ENCODE assay signal across 15 cellular contexts in genomic region chr9:99451121-99451606, GRCh38.
A peak's percentile ranks its signal among the peaks of the same experiment; 100 is the strongest.
DNase-seq lines count a peak whose midpoint lies in the region; ATAC-seq and TF ChIP-seq lines count a peak whose summit lies in the region.
"Had no signal": no experiment of that assay in that cellular context is flagged by ENCODE, and none has a peak within 500 bp of the region (broad histone marks: within the 10 kb centered on the region; RNA-seq: fewer than 3 reads in every experiment).

No MANE protein-coding gene starts in this region.

- dilution Hi-C loops in IMR-90 (cut with HindIII; ENCODE audit: low sequenced_read_pairs, unreplicated experiment), result no loop called here

- no peak overlapping the region for H3K14ac ChIP-seq in IMR-90 (replicated peaks; ENCODE audit: low read depth, low read length)

- no peak overlapping the region for H3K4me2 ChIP-seq in IMR-90 (ENCODE audit: low read depth, low read length)
- no peak overlapping the region for H3K4me2 ChIP-seq in hepatocyte

- no peak for TF ChIP-seq POLR2A in IMR-90 (IDR thresholded peaks at IDR 0.05; ENCODE audit: low read depth, low read length)

- H3K4me1 ChIP-seq in IMR-90 (ENCODE audit: control insufficient read depth, insufficient read depth, low read length), result peaks cover 4% of the 10 kb centered on the region
- H3K4me1 ChIP-seq in rectal smooth muscle tissue (ENCODE audit: control insufficient read depth, insufficient read depth, low read length), result peaks cover 7% of the 10 kb centered on the region
- no peaks in the 10 kb centered on the region for H3K4me1 ChIP-seq in mucosa of descending colon (ENCODE audit: low read depth)
- no peaks in the 10 kb centered on the region for H3K4me1 ChIP-seq in hepatocyte (ENCODE audit: insufficient read depth)

- H3K18ac ChIP-seq in IMR-90 (ENCODE audit: low read depth, low read length), result no peak overlapping the region

- H3K9me1 ChIP-seq in IMR-90 (ENCODE audit: insufficient read depth, low read length), result 0 out of 2 replicates have a peak, but pooled peaks cover 2% of the 10 kb centered on the region

- CTCF ChIA-PET in IMR-90 (lab: Yijun Ruan, JAX) (interaction anchor here (0.5 kb wide), 1 partner anchor 1012 kb away, joined by 4 read pairs; no protein-coding TSS in a partner anchor), GM10248 (lab: Yijun Ruan, JAX) (interaction anchor here (0.8 to 2.0 kb wide), 3 partner anchors 8 to 40 kb away, joined by 3 to 5 read pairs (median 4); no protein-coding TSS in a partner anchor)

- H3K27ac ChIP-seq in IMR-90 (ENCODE audit: insufficient read depth, low read length) (no peak overlapping the region), rectal smooth muscle tissue (ENCODE audit: low read depth, low read length) (peak overlapping the region; percentile 8), hepatocyte (no peak overlapping the region)
- H3K27ac ChIP-seq: SJCRH30, stomach had no signal

- no peak overlapping the region for H2BK15ac ChIP-seq in IMR-90 (ENCODE audit: low read depth, low read length)

- no peak overlapping the region for H2AK5ac ChIP-seq in IMR-90 (ENCODE audit: low read depth, low read length)

- ATAC-seq in IMR-90 (ENCODE audit: low read depth) (peak; percentile 49), mucosa of descending colon (no peak)

- no peaks in the 10 kb centered on the region for H3K36me3 ChIP-seq in IMR-90 (ENCODE audit: control insufficient read depth, insufficient read depth, low read length)
- no peaks in the 10 kb centered on the region for H3K36me3 ChIP-seq in rectal smooth muscle tissue (ENCODE audit: control insufficient read depth, insufficient read depth, low read length)
- H3K36me3 ChIP-seq in mucosa of descending colon (ENCODE audit: low read depth), result no peaks in the 10 kb centered on the region
- H3K36me3 ChIP-seq in hepatocyte (replicated peaks; ENCODE audit: insufficient read depth, low read depth), result no peaks in the 10 kb centered on the region
- H3K36me3 ChIP-seq: SJCRH30, stomach had no signal

- in situ Hi-C loops in IMR-90 (cut with MboI; ENCODE audit: low sequenced_read_pairs), result no loop called here

- H2BK5ac ChIP-seq in IMR-90 (ENCODE audit: low read depth, low read length, poor library complexity, severe bottlenecking), result no peak overlapping the region

- H3K4ac ChIP-seq in IMR-90 (ENCODE audit: low read depth, low read length), result no peak overlapping the region

- H4K5ac ChIP-seq in IMR-90 (ENCODE audit: low read depth, low read length), result no peak overlapping the region

- BruUV-seq in IMR-90 (replicated peaks; lab: Mats Ljungman, UMichigan), result no TSS peak

- TF ChIP-seq CTCF in IMR-90 (conservative IDR thresholded peaks at IDR 0.05; ENCODE audit: low read depth, low read length) (no peak), choroid plexus epithelial cell (conservative IDR thresholded peaks at IDR 0.05; ENCODE audit: low read depth, low read length) (no peak), mucosa of descending colon (IDR thresholded peaks at IDR 0.05) (no peak), GM10248 (IDR thresholded peaks at IDR 0.05; ENCODE audit: control extremely low read depth, extremely low read depth, low read depth, missing control alignments) (no peak), hepatocyte (IDR thresholded peaks at IDR 0.05; ENCODE audit: poor library complexity) (no peak)

- no peaks in the 10 kb centered on the region for H3K79me1 ChIP-seq in IMR-90 (ENCODE audit: low read depth in 1 of 2, low read length in 2 of 2)

- no peaks in the 10 kb centered on the region for H3K79me2 ChIP-seq in hepatocyte

- H2BK20ac ChIP-seq in IMR-90 (ENCODE audit: low read depth, low read length), result no peak overlapping the region

- H3K9me3 ChIP-seq in IMR-90 (ENCODE audit: control insufficient read depth, insufficient read depth, low read length), result no peaks in the 10 kb centered on the region
- no peaks in the 10 kb centered on the region for H3K9me3 ChIP-seq in mucosa of descending colon
- H3K9me3 ChIP-seq in hepatocyte (ENCODE audit: low read depth), result no peaks in the 10 kb centered on the region
- H3K9me3 ChIP-seq: SJCRH30, stomach had no signal

- H3K27me3 ChIP-seq in IMR-90 (ENCODE audit: control insufficient read depth, insufficient read depth, low read length), result no peaks in the 10 kb centered on the region; the same call in 1 of the 2 replicates
- no peaks in the 10 kb centered on the region for H3K27me3 ChIP-seq in rectal smooth muscle tissue (ENCODE audit: control insufficient read depth, insufficient read depth, low read length)
- H3K27me3 ChIP-seq in hepatocyte, result no peaks in the 10 kb centered on the region

- POLR2A ChIA-PET in IMR-90 (lab: Charles Lee; ENCODE audit: unreplicated experiment) (no interaction called here), GM10248 (lab: Yijun Ruan, JAX) (no interaction called here)

- H3K9me2 ChIP-seq in hepatocyte (replicated peaks; ENCODE audit: insufficient read depth), result no peaks in the 10 kb centered on the region

- H3K56ac ChIP-seq in IMR-90 (ENCODE audit: extremely low read depth, insufficient read depth, low read length), result no peak overlapping the region

- DNase-seq in IMR-90 (no peak), choroid plexus epithelial cell (ENCODE audit: low read depth) (peak; percentile 53), iris pigment epithelial cell (ENCODE audit: low read depth) (peak; percentile 21), mucosa of descending colon (no peak), GM10248 (ENCODE audit: extremely low spot score) (no peak), hepatocyte (ENCODE audit: low spot score) (no peak), DMS79 treated with DMSO at 0.1 percent for 48 hours (lab: John Stamatoyannopoulos, UW) (no peak)
- DNase-seq: activated gamma-delta T cell, GDM1, naive B cell, NCI-H146, NCI-H510A, SJCRH30, stomach had no signal

- no peak overlapping the region for H4K8ac ChIP-seq in IMR-90 (ENCODE audit: low read depth in 2 of 2, low read length in 2 of 2)

- intact Hi-C loops in IMR-90 (cut with micrococcal nuclease), result no loop called here
- intact Hi-C loops in mucosa of descending colon (cut with DNase I, micrococcal nuclease), result no loop called here

- H3K9ac ChIP-seq in IMR-90 (ENCODE audit: low read depth, low read length) (no peak overlapping the region), rectal smooth muscle tissue (ENCODE audit: low read length) (no peak overlapping the region)

- no peak overlapping the region for H3K4me3 ChIP-seq in IMR-90 (ENCODE audit: insufficient read depth, low read depth, low read length)
- H3K4me3 ChIP-seq in choroid plexus epithelial cell (ENCODE audit: low read depth, low read length), result no peak overlapping the region
- no peak overlapping the region for H3K4me3 ChIP-seq in rectal smooth muscle tissue (ENCODE audit: low read length)
- no peak overlapping the region for H3K4me3 ChIP-seq in mucosa of descending colon
- no peak overlapping the region for H3K4me3 ChIP-seq in hepatocyte
- H3K4me3 ChIP-seq: SJCRH30, stomach had no signal

- WGBS in IMR-90 (ENCODE audit: extremely low coverage in 2 of 2, insufficient read length in 1 of 2), 2 experiments, result 60% methylated on average over 1 of the region's 4 CpGs; no CpG with 5 or more reads in 1 of the 2 experiments
- WGBS in hepatocyte (ENCODE audit: low lambda C conversion rate, missing lambda C conversion rate), result 67% methylated on average over 4 of the region's 4 CpGs

- no peak overlapping the region for H2BK120ac ChIP-seq in IMR-90 (ENCODE audit: low read depth, low read length)

- no peak overlapping the region for H2AFZ ChIP-seq in IMR-90 (replicated peaks; ENCODE audit: low read length, poor library complexity)
- no peak overlapping the region for H2AFZ ChIP-seq in hepatocyte

- no peak overlapping the region for H2AK9ac ChIP-seq in IMR-90 (replicated peaks; ENCODE audit: low read depth, low read length, poor library complexity)

- no peak overlapping the region for H3K23ac ChIP-seq in IMR-90 (ENCODE audit: low read depth, low read length)

- H4K91ac ChIP-seq in IMR-90 (ENCODE audit: insufficient read depth, low read depth, low read length), result peak overlapping the region; percentile 12; the same call in 1 of the 2 replicates

- H4K20me1 ChIP-seq in IMR-90 (ENCODE audit: insufficient read depth, low read length) (no peaks in the 10 kb centered on the region), hepatocyte (ENCODE audit: insufficient read depth, poor library complexity, severe bottlenecking) (no peaks in the 10 kb centered on the region)

- no peak for TF ChIP-seq RAD21 in IMR-90 (IDR thresholded peaks at IDR 0.05; ENCODE audit: low read length)

TF ChIP-seq in IMR-90, 13 proteins besides CTCF, POLR2A, EP300 and RAD21:
- TF ChIP-seq MAZ (IDR thresholded peaks at IDR 0.05; ENCODE audit: borderline replicate concordance, low read depth, low read length) (no peak), RCOR1 (IDR thresholded peaks at IDR 0.05; ENCODE audit: insufficient replicate concordance, low read length) (no peak), NFE2L2 (IDR thresholded peaks at IDR 0.05; ENCODE audit: low read depth, low read length) (no peak), MAFK (IDR thresholded peaks at IDR 0.05; ENCODE audit: low read depth, low read length) (no peak), SMC3 (IDR thresholded peaks at IDR 0.05; ENCODE audit: low read depth, low read length) (no peak), ELK1 (IDR thresholded peaks at IDR 0.05; ENCODE audit: borderline replicate concordance, low read depth, low read length) (no peak), CEBPB (IDR thresholded peaks at IDR 0.05; ENCODE audit: low read depth, low read length) (no peak), CHD1 (IDR thresholded peaks at IDR 0.05; ENCODE audit: low read depth, low read length) (no peak), RFX5 (IDR thresholded peaks at IDR 0.05; ENCODE audit: low read depth, low read length) (no peak), MXI1 (IDR thresholded peaks at IDR 0.05; ENCODE audit: borderline replicate concordance, low read depth, low read length) (no peak), BHLHE40 (IDR thresholded peaks at IDR 0.05; ENCODE audit: low read depth, low read length) (no peak)
TF ChIP-seq in IMR-90: peak in this region for 0.

Comparison
In these comparisons a context has a peak if more than half of its experiments do, and no peak if none do; other contexts are left out.
1. DNase-seq: peak in choroid plexus epithelial cell (single experiment) and iris pigment epithelial cell (single experiment); none in IMR-90 (single experiment), mucosa of descending colon (0 of 3), GM10248 (single experiment), hepatocyte (single experiment) and DMS79 treated with DMSO at 0.1 percent for 48 hours (single experiment).